Comparison of ENCODE assay signal across 8 cellular contexts in the genomic region with DNA sequence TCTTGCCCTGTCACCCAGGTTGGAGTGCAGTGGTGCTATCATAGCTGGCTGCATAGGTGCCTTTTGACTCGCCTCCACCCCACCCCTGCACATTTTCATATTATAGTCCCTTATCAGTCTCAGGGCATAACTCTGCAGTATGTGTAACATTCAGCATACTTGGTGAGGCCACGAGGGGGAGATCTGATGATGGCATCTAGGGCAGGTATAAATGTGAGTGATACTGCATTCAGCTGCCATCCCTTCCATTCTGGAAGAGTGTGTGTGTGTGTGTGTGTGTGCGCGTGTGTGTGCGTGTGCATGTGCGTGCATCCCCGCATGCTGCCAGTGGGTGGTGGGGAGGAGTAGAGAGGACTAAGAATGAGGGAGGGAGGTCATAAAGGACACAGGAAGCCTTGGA.
DNase-seq lines count a peak whose midpoint lies in the region; ATAC-seq, FAIRE-seq and TF ChIP-seq lines count a peak whose summit lies in the region.

No MANE protein-coding gene starts in this region.

- H4K20me1 ChIP-seq in HepG2 (ENCODE audit: insufficient read depth, low read length): peaks cover 6% of the 10 kb centered on the region; the same call in 1 of the 2 replicates
- H4K20me1 ChIP-seq in SU-DHL-6 (ENCODE audit: low read depth, low read length): 0 out of 2 replicates have a peak, but pooled peaks cover 23% of the 10 kb centered on the region

- no peak for TF ChIP-seq POLR2A in HepG2 (IDR thresholded peaks at IDR 0.05; ENCODE audit: insufficient read depth in 1 of 2, low read depth in 2 of 2, low read length in 2 of 2)

- in situ Hi-C loops in HepG2 (cut with HindIII; ENCODE audit: extremely low pct_ligation_motif_present, low pct_unique_long_range_greater_than_20kb): no loop called here

- H3K4me3 ChIP-seq in liver (ENCODE audit: low read depth in 1 of 3, low read length in 3 of 3) (no peak overlapping the region), HepG2 (replicated peaks in 1 of 3; ENCODE audit: insufficient read depth in 1 of 3, low read depth in 2 of 3, low read length in 3 of 3) (no peak overlapping the region), SU-DHL-6 (ENCODE audit: insufficient read depth, low read length, poor library complexity, severe bottlenecking) (no peak overlapping the region)

- no peaks in the 10 kb centered on the region for H3F3A ChIP-seq in SU-DHL-6 (ENCODE audit: insufficient read depth)

- BruUV-seq in HepG2 (replicated peaks; lab: Mats Ljungman, UMichigan): no TSS peak

- ATAC-seq in HepG2 (no peak), HG03521 (IDR thresholded peaks at IDR 0.05; ENCODE audit: unreplicated experiment) (no peak), GM21526 (IDR thresholded peaks at IDR 0.05; ENCODE audit: low FRiP score, unreplicated experiment) (no peak)

- no peak for FAIRE-seq in HepG2 (lab: Jason Lieb, UNC)

- peaks cover 0 to 11% (median 1%) of the 10 kb centered on the region in 4 donors for H3K4me1 ChIP-seq in liver (ENCODE audit: control insufficient read depth in 4 of 4, insufficient read depth in 4 of 4, low read length in 3 of 4)
- H3K4me1 ChIP-seq in HepG2 (ENCODE audit: insufficient read depth, low read length): peaks cover 59% of the 10 kb centered on the region

- intact Hi-C loops in HepG2 (cut with micrococcal nuclease; ENCODE audit: unreplicated experiment): loop anchor here (5.0 kb wide), 1 partner anchor 80 kb away; a partner anchor contains a TSS

- POLR2A ChIA-PET in HepG2 (lab: Yijun Ruan, JAX): no interaction called here

- WGBS in liver: 85% methylated on average over 7 of the region's 7 CpGs
- WGBS in HepG2 (ENCODE audit: low lambda C conversion rate): 95% methylated on average over 7 of the region's 7 CpGs

- peaks cover 53% of the 10 kb centered on the region for H3K79me2 ChIP-seq in HepG2 (ENCODE audit: insufficient read depth, low read length)
- H3K79me2 ChIP-seq in SU-DHL-6 (ENCODE audit: insufficient read depth, low read length): no peaks in the 10 kb centered on the region

- CTCF ChIA-PET in HepG2 (lab: Yijun Ruan, JAX; ENCODE audit: low intra/inter-chr PET ratio, low total read pairs): no interaction called here

- no peaks in the 10 kb centered on the region for H3K9me2 ChIP-seq in SU-DHL-6 (replicated peaks; ENCODE audit: insufficient read depth, low read length)

- H3K27ac ChIP-seq in liver (ENCODE audit: low read depth in 1 of 2, low read length in 2 of 2) (no peak overlapping the region), HepG2 (ENCODE audit: extremely low read length, insufficient read depth, low read length) (no peak overlapping the region), SU-DHL-6 (ENCODE audit: low read depth, low read length) (no peak overlapping the region)

- H3K9ac ChIP-seq in liver (ENCODE audit: low read depth in 1 of 2, low read length in 2 of 2) (no peak overlapping the region), HepG2 (ENCODE audit: insufficient read depth, low read depth, low read length) (no peak overlapping the region), SU-DHL-6 (ENCODE audit: low read length) (no peak overlapping the region)

- TF ChIP-seq RAD21 in liver (IDR thresholded peaks at IDR 0.05) (peak in 1 of 2 donors; percentile 53), HepG2 (CRISPR knock-in tag; IDR thresholded peaks at IDR 0.05) (no peak)

- TF ChIP-seq EP300 in HepG2 (IDR thresholded peaks at IDR 0.05; ENCODE audit: low read depth in 2 of 2, low read length in 2 of 2) (no peak), HepG2 (CRISPR knock-in tag; IDR thresholded peaks at IDR 0.05; ENCODE audit: borderline replicate concordance) (no peak)

- H3K36me3 ChIP-seq in liver (ENCODE audit: control insufficient read depth in 4 of 4, insufficient read depth in 3 of 4, low read depth in 1 of 4, low read length in 3 of 4) (peaks cover 0 to 2% (median 0%) of the 10 kb centered on the region in 4 donors), HepG2 (replicated peaks in 1 of 2; ENCODE audit: control insufficient read depth in 1 of 2, insufficient read depth in 2 of 2, low read length in 2 of 2) (no peaks in the 10 kb centered on the region), SU-DHL-6 (ENCODE audit: low read length) (no peaks in the 10 kb centered on the region)

- TF ChIP-seq CTCF in liver (IDR thresholded peaks at IDR 0.05; ENCODE audit: low read depth, low read length, missing input control): peak; percentile 3
- no peak for TF ChIP-seq CTCF in HepG2 (CRISPR knock-in tag; IDR thresholded peaks at IDR 0.05)
- peak; percentile 35 for TF ChIP-seq CTCF in SU-DHL-6 (IDR thresholded peaks at IDR 0.05; ENCODE audit: insufficient read depth, low read length, poor library complexity, severe bottlenecking)

- H3K27me3 ChIP-seq in liver (ENCODE audit: control insufficient read depth in 4 of 4, insufficient read depth in 4 of 4, low read length in 3 of 4) (no peaks in the 10 kb centered on the region), HepG2 (ENCODE audit: control insufficient read depth in 1 of 2, insufficient read depth in 2 of 2, low read length in 2 of 2) (no peaks in the 10 kb centered on the region), SU-DHL-6 (ENCODE audit: low read length) (no peaks in the 10 kb centered on the region)

- H3K4me2 ChIP-seq in HepG2 (ENCODE audit: low read depth, low read length) (no peak overlapping the region), SU-DHL-6 (ENCODE audit: low read depth, low read length, poor library complexity, severe bottlenecking) (no peak overlapping the region)

- H3K9me3 ChIP-seq in liver (ENCODE audit: control insufficient read depth in 4 of 4, low read length in 3 of 4) (no peaks in the 10 kb centered on the region), HepG2 (ENCODE audit: low read length) (no peaks in the 10 kb centered on the region), SU-DHL-6 (ENCODE audit: insufficient read depth, low read length) (no peaks in the 10 kb centered on the region)

- H2AFZ ChIP-seq in HepG2 (ENCODE audit: low read length): no peak overlapping the region
- no peak overlapping the region for H2AFZ ChIP-seq in SU-DHL-6 (ENCODE audit: low read depth, low read length, severe bottlenecking)

- DNase-seq in HepG2 (ENCODE audit: low spot score) (no peak), dermis microvascular lymphatic vessel endothelial cell (ENCODE audit: low read depth in 2 of 2) (peak; percentile 56 to 69), GF-D8 (lab: John Stamatoyannopoulos, UW) (no peak)
- peak; percentile 15 to 35 for DNase-seq in stimulated activated CD4-positive, alpha-beta T cell treated with anti-CD3 and anti-CD28 coated beads, Interleukin-4, amount 100 ng/mL, for 4 hours

TF ChIP-seq in liver, 16 proteins besides CTCF, POLR2A, EP300 and RAD21 (continues in another document):
- TF ChIP-seq HNF4G (IDR thresholded peaks at IDR 0.05) (no peak), FOXA2 (IDR thresholded peaks at IDR 0.05) (no peak), EGR1 (IDR thresholded peaks at IDR 0.05; ENCODE audit: low read depth in 2 of 2) (no peak), JUND (IDR thresholded peaks at IDR 0.05) (no peak), NR2F2 (IDR thresholded peaks at IDR 0.05) (no peak)
- TF ChIP-seq, protein P1, sequence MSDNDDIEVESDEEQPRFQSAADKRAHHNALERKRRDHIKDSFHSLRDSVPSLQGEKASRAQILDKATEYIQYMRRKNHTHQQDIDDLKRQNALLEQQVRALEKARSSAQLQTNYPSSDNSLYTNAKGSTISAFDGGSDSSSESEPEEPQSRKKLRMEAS (IDR thresholded peaks at IDR 0.05): no peak

TF ChIP-seq in HepG2, 621 proteins besides CTCF, POLR2A, EP300 and RAD21:
- TF ChIP-seq KDM5B (CRISPR knock-in tag; IDR thresholded peaks at IDR 0.05; ENCODE audit: borderline replicate concordance): no peak
- no peak for TF ChIP-seq SALL2 (CRISPR knock-in tag; IDR thresholded peaks at IDR 0.05)
- TF ChIP-seq ZNF556 (CRISPR knock-in tag; IDR thresholded peaks at IDR 0.05; ENCODE audit: borderline replicate concordance): no peak
- no peak for TF ChIP-seq NRL (CRISPR knock-in tag; IDR thresholded peaks at IDR 0.05; ENCODE audit: borderline replicate concordance)
- no peak for TF ChIP-seq SIN3A (IDR thresholded peaks at IDR 0.05; ENCODE audit: borderline replicate concordance, low read depth, low read length)
- TF ChIP-seq ARNTL (CRISPR knock-in tag; IDR thresholded peaks at IDR 0.05): no peak
- TF ChIP-seq ZNF563 (CRISPR knock-in tag; IDR thresholded peaks at IDR 0.05): no peak
- TF ChIP-seq KMT2B (CRISPR knock-in tag; IDR thresholded peaks at IDR 0.05): no peak
- no peak for TF ChIP-seq MTA3 (CRISPR knock-in tag; IDR thresholded peaks at IDR 0.05)
- TF ChIP-seq, protein P2, sequence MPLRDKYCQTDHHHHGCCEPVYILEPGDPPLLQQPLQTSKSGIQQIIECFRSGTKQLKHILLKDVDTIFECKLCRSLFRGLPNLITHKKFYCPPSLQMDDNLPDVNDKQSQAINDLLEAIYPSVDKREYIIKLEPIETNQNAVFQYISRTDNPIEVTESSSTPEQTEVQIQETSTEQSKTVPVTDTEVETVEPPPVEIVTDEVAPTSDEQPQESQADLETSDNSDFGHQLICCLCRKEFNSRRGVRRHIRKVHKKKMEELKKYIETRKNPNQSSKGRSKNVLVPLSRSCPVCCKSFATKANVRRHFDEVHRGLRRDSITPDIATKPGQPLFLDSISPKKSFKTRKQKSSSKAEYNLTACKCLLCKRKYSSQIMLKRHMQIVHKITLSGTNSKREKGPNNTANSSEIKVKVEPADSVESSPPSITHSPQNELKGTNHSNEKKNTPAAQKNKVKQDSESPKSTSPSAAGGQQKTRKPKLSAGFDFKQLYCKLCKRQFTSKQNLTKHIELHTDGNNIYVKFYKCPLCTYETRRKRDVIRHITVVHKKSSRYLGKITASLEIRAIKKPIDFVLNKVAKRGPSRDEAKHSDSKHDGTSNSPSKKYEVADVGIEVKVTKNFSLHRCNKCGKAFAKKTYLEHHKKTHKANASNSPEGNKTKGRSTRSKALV (CRISPR knock-in tag; IDR thresholded peaks at IDR 0.05): no peak
- no peak for TF ChIP-seq DR1 (CRISPR knock-in tag; IDR thresholded peaks at IDR 0.05)
- TF ChIP-seq FOXC1 (CRISPR knock-in tag; IDR thresholded peaks at IDR 0.05; ENCODE audit: borderline replicate concordance): no peak

Comparison
In these comparisons a context has a peak if more than half of its experiments do, and no peak if none do; other contexts are left out.
1. DNase-seq: peak in dermis microvascular lymphatic vessel endothelial cell (2 of 2) and stimulated activated CD4-positive, alpha-beta T cell treated with anti-CD3 and anti-CD28 coated beads, Interleukin-4, amount 100 ng/mL, for 4 hours (2 of 2); none in HepG2 (single experiment) and GF-D8 (single experiment).